In genomic region chr19:45103625-45104319, GRCh38 we compare ENCODE assay signal across 11 cellular contexts. TPM values are rescaled to one million over a fixed set of nuclear protein-coding genes. Genes with fewer than 3 reads are reported as not detected.
DNase-seq lines count a peak whose midpoint lies in the region; ATAC-seq and TF ChIP-seq lines count a peak whose summit lies in the region.
"Had no signal": no experiment of that assay in that cellular context is flagged by ENCODE, and none has a peak within 500 bp of the region (broad histone marks: within the 10 kb centered on the region; RNA-seq: fewer than 3 reads in every experiment).

No MANE protein-coding gene starts in this region.

- CTCF ChIA-PET in AG04450 (lab: Charles Lee): interaction anchor here (0.8 kb wide), 1 partner anchor 23 kb away, joined by 4 read pairs; no protein-coding TSS in a partner anchor
- CTCF ChIA-PET in activated CD8-positive, alpha-beta T cell treated with anti-CD3 and anti-CD28 coated beads for 36 hours (lab: Charles Lee): interaction anchor here (0.7 to 3.4 kb wide), 7 partner anchors 10 to 27 kb away, joined by 3 to 17 read pairs (median 3); partner anchors contain the start of gene PPP1R37

- no peaks in the 10 kb centered on the region for H3K27me3 Mint-ChIP-seq in activated CD8-positive, alpha-beta T cell treated with anti-CD3 and anti-CD28 coated beads for 36 hours

- peak; percentile 10 for ATAC-seq in activated CD8-positive, alpha-beta T cell treated with anti-CD3 and anti-CD28 coated beads for 36 hours
- ATAC-seq in left colon: peak; percentile 71
- ATAC-seq in GM18498 (IDR thresholded peaks at IDR 0.05; ENCODE audit: unreplicated experiment): no peak

- H3K27ac ChIP-seq in AG04450 (ENCODE audit: low read depth, low read length): no peak overlapping the region
- peak overlapping the region; percentile 23; the same call in 1 of the 2 replicates for H3K27ac ChIP-seq in HL-60 (replicated peaks)
- H3K27ac ChIP-seq: cardiac muscle cell had no signal

- peaks cover 41% of the 10 kb centered on the region for H3K4me1 Mint-ChIP-seq in activated CD8-positive, alpha-beta T cell treated with anti-CD3 and anti-CD28 coated beads for 36 hours (ENCODE audit: low read depth)

- peak overlapping the region; percentile 2 for H3K4me3 Mint-ChIP-seq in activated CD8-positive, alpha-beta T cell treated with anti-CD3 and anti-CD28 coated beads for 36 hours

- H3K27me3 ChIP-seq in AG04450 (ENCODE audit: control insufficient read depth, insufficient read depth, low read length) (no peaks in the 10 kb centered on the region), HL-60 (ENCODE audit: insufficient read depth, poor library complexity, severe bottlenecking) (no peaks in the 10 kb centered on the region)
- H3K27me3 ChIP-seq: cardiac muscle cell had no signal

- no peaks in the 10 kb centered on the region for H3K9me3 Mint-ChIP-seq in activated CD8-positive, alpha-beta T cell treated with anti-CD3 and anti-CD28 coated beads for 36 hours

- peaks cover 3% of the 10 kb centered on the region for H3K36me3 Mint-ChIP-seq in activated CD8-positive, alpha-beta T cell treated with anti-CD3 and anti-CD28 coated beads for 36 hours (ENCODE audit: low read depth)

- intact Hi-C loops in activated CD8-positive, alpha-beta T cell treated with anti-CD3 and anti-CD28 coated beads for 36 hours (cut with micrococcal nuclease): no loop called here
- intact Hi-C loops in left colon (cut with DNase I, micrococcal nuclease): no loop called here

- peak; percentile 26; the same call in 1 of the 2 replicates for TF ChIP-seq CTCF in AG04450 (IDR thresholded peaks at IDR 0.05; ENCODE audit: low read depth, low read length)
- no peak for TF ChIP-seq CTCF in HL-60 (IDR thresholded peaks at IDR 0.05; ENCODE audit: insufficient read depth, low read length)
- TF ChIP-seq CTCF in activated CD8-positive, alpha-beta T cell treated with anti-CD3 and anti-CD28 coated beads for 36 hours (IDR thresholded peaks at IDR 0.05): no peak

- no peak overlapping the region for H3K4me3 ChIP-seq in AG04450 (ENCODE audit: low read depth, low read length)
- H3K4me3 ChIP-seq in HL-60 (replicated peaks; ENCODE audit: insufficient read depth, low read length): no peak overlapping the region
- H3K4me3 ChIP-seq: cardiac muscle cell had no signal

- DNase-seq in AG04450 (ENCODE audit: low read depth, low spot score): no peak
- no peak for DNase-seq in HL-60 (ENCODE audit: low read depth in 1 of 2, low spot score in 1 of 2)
- no peak for DNase-seq in activated CD8-positive, alpha-beta T cell treated with anti-CD3 and anti-CD28 coated beads for 36 hours
- no peak for DNase-seq in left colon
- DNase-seq in dermis blood vessel endothelial cell: no peak
- DNase-seq in GOT3 (lab: John Stamatoyannopoulos, UW): no peak
- DNase-seq in stimulated activated naive CD4-positive, alpha-beta T cell (lab: John Stamatoyannopoulos, UW): no peak
- DNase-seq: SIG-M5 had no signal

- H3K9me3 ChIP-seq in AG04450 (ENCODE audit: control insufficient read depth, insufficient read depth, low read length): no peaks in the 10 kb centered on the region

- POLR2A ChIA-PET in AG04450 (lab: Yijun Ruan, JAX): interaction anchor here (1.2 kb wide), 1 partner anchor 11 kb away, joined by 3 read pairs; no protein-coding TSS in a partner anchor
- POLR2A ChIA-PET in activated CD8-positive, alpha-beta T cell treated with anti-CD3 and anti-CD28 coated beads for 36 hours (lab: Charles Lee): interaction anchor here (0.7 to 1.8 kb wide), 5 partner anchors 9 to 15 kb away, joined by 3 to 8 read pairs (median 6); partner anchors contain the start of gene PPP1R37

- H3K27ac Mint-ChIP-seq in activated CD8-positive, alpha-beta T cell treated with anti-CD3 and anti-CD28 coated beads for 36 hours: peak overlapping the region; percentile 52

RNA-seq across cellular contexts. Expression of gene PPP1R37, which starts 10.8 kb away (rescaled TPM):
- 8.6 and 11.2 TPM in 2 replicates for polyA plus RNA-seq in AG04450 (2011; rRNA removed)
- 9.3 and 15.0 TPM in 2 replicates for polyA minus RNA-seq in AG04450 (2011; rRNA and poly(A)+ RNA removed)
- 10 to 100 TPM; 20.9 to 21.2 TPM for total RNA-seq in activated CD8-positive, alpha-beta T cell treated with anti-CD3 and anti-CD28 coated beads for 36 hours
- total RNA-seq in left colon (10 to 100 TPM; 31.6 to 33.1 TPM), dermis blood vessel endothelial cell (31.1 and 39.7 TPM in 2 replicates)

RNA-seq across cellular contexts. Expression of gene GEMIN7, which starts 24.7 kb away (rescaled TPM):
- 20.6 and 24.7 TPM in 2 replicates for polyA plus RNA-seq in AG04450 (2011; rRNA removed)
- 12.1 and 13.1 TPM in 2 replicates for polyA minus RNA-seq in AG04450 (2011; rRNA and poly(A)+ RNA removed)
- 10 to 100 TPM; 44.1 to 46.8 TPM for total RNA-seq in activated CD8-positive, alpha-beta T cell treated with anti-CD3 and anti-CD28 coated beads for 36 hours
- total RNA-seq in left colon (10 to 100 TPM; 18.1 to 22.8 TPM), dermis blood vessel endothelial cell (25.5 and 33.2 TPM in 2 replicates)

RNA-seq across cellular contexts. Expression of gene ZNF296, which starts 27.5 kb away (rescaled TPM):
- polyA plus RNA-seq in AG04450 (2011; rRNA removed): not detected in 2 replicates
- polyA minus RNA-seq in AG04450 (2011; rRNA and poly(A)+ RNA removed): not detected in 2 replicates
- 1 to 10 TPM; 5.0 to 6.3 TPM for total RNA-seq in activated CD8-positive, alpha-beta T cell treated with anti-CD3 and anti-CD28 coated beads for 36 hours
- total RNA-seq in left colon (1 to 10 TPM; 4.0 to 6.1 TPM), dermis blood vessel endothelial cell (0.17 and 0.51 TPM in 2 replicates)
- total RNA-seq: osteoblast had no signal

RNA-seq across cellular contexts. Expression of gene NKPD1, which starts 57.0 kb away (rescaled TPM):
- polyA plus RNA-seq in AG04450 (2011; rRNA removed): 0.04 TPM in 2 replicates
- polyA minus RNA-seq in AG04450 (2011; rRNA and poly(A)+ RNA removed): 0.18 TPM in 1 of 2 replicates, not detected in the other
- under 1 TPM; 0.07 to 0.16 TPM for total RNA-seq in activated CD8-positive, alpha-beta T cell treated with anti-CD3 and anti-CD28 coated beads for 36 hours
- total RNA-seq in left colon: under 1 TPM; 0.08 to 0.15 TPM
- total RNA-seq in dermis blood vessel endothelial cell: 0.34 and 0.37 TPM in 2 replicates
- total RNA-seq: osteoblast had no signal
